Comparison of ENCODE assay signal across 8 cellular contexts in genomic region chr4:88523325-88524129, GRCh38. TPM values are rescaled to one million over a fixed set of nuclear protein-coding genes. Genes with fewer than 3 reads are reported as not detected.
DNase-seq lines count a peak whose midpoint lies in the region; ATAC-seq and TF ChIP-seq lines count a peak whose summit lies in the region.

TSS of gene PYURF (minus strand) at chr4:88523776. CDS start at chr4:88523700, 76 bp downstream.

- H3K4me3 ChIP-seq in BLaER1 (peak within 1 kb of the TSS; percentile 88), coronary artery (peak within 1 kb of the TSS; percentile 87)

- peaks cover 19% of the 10 kb centered on the region for H3K36me3 Mint-ChIP-seq in activated CD4-positive, alpha-beta T cell treated with anti-CD3 and anti-CD28 coated beads, Interleukin-2, amount 10 ng/mL, durations not matched to agents 24 days and 14 days (ENCODE audit: low read depth)

- H3K9me3 ChIP-seq in BLaER1: no peaks in the 10 kb centered on the region

- peaks cover 21% of the 10 kb centered on the region for H3K36me3 ChIP-seq in BLaER1

- ATAC-seq in GM19324 (IDR thresholded peaks at IDR 0.05; ENCODE audit: low FRiP score, unreplicated experiment): peak; percentile 78
- peak; percentile 79 for ATAC-seq in HG03460 (IDR thresholded peaks at IDR 0.05; ENCODE audit: unreplicated experiment)
- ATAC-seq in left colon: peak; percentile 97

- H3K4me1 Mint-ChIP-seq in activated CD4-positive, alpha-beta T cell treated with anti-CD3 and anti-CD28 coated beads, Interleukin-2, amount 10 ng/mL, durations not matched to agents 24 days and 14 days: peaks cover 37% of the 10 kb centered on the region

- peak within 1 kb of the TSS; percentile 81 for H3K4me2 ChIP-seq in BLaER1

- no peaks in the 10 kb centered on the region for H3K27me3 ChIP-seq in BLaER1

- peak within 1 kb of the TSS; percentile 98 for H3K4me3 Mint-ChIP-seq in activated CD4-positive, alpha-beta T cell treated with anti-CD3 and anti-CD28 coated beads, Interleukin-2, amount 10 ng/mL, durations not matched to agents 24 days and 14 days

- H3K27me3 Mint-ChIP-seq in activated CD4-positive, alpha-beta T cell treated with anti-CD3 and anti-CD28 coated beads, Interleukin-2, amount 10 ng/mL, durations not matched to agents 24 days and 14 days: no peaks in the 10 kb centered on the region

- H3K27ac ChIP-seq in BLaER1 (peak within 1 kb of the TSS; percentile 90), coronary artery (peak within 1 kb of the TSS; percentile 86 to 95)

- intact Hi-C loops in activated CD4-positive, alpha-beta T cell treated with anti-CD3 and anti-CD28 coated beads, Interleukin-2, amount 10 ng/mL, durations not matched to agents 24 days and 14 days (cut with micrococcal nuclease): loop anchor here (1.0 to 10.0 kb wide), 6 partner anchors 69 to 771 kb away; partner anchors contain the start of genes HERC3 and PPM1K
- intact Hi-C loops in left colon (cut with DNase I, micrococcal nuclease): no loop called here

- H3K4me1 ChIP-seq in BLaER1: peaks cover 21% of the 10 kb centered on the region

- peak within 1 kb of the TSS; percentile 94 for H3K27ac Mint-ChIP-seq in activated CD4-positive, alpha-beta T cell treated with anti-CD3 and anti-CD28 coated beads, Interleukin-2, amount 10 ng/mL, durations not matched to agents 24 days and 14 days

- peak; percentile 23 for DNase-seq in NCI-H524 treated with DMSO at 0.1 percent for 48 hours (lab: John Stamatoyannopoulos, UW)
- peak; percentile 94 for DNase-seq in activated CD4-positive, alpha-beta T cell treated with anti-CD3 and anti-CD28 coated beads, Interleukin-2, amount 10 ng/mL, durations not matched to agents 24 days and 14 days
- DNase-seq in coronary artery (ENCODE audit: low spot score): peak; percentile 97
- DNase-seq in left colon: peak; percentile 96 to 98
- DNase-seq in stimulated activated CD4-positive, alpha-beta T cell treated with anti-CD3 and anti-CD28 coated beads, Interleukin-1b, Interleukin-23, amount 100 ng/mL, for 48 hours: peak; percentile 84

- TF ChIP-seq CTCF in coronary artery (IDR thresholded peaks at IDR 0.05): no peak

- H4K20me1 ChIP-seq in BLaER1: peaks cover 10% of the 10 kb centered on the region; the same call in 1 of the 2 replicates

- H3K9me3 Mint-ChIP-seq in activated CD4-positive, alpha-beta T cell treated with anti-CD3 and anti-CD28 coated beads, Interleukin-2, amount 10 ng/mL, durations not matched to agents 24 days and 14 days: no peaks in the 10 kb centered on the region

- peak within 1 kb of the TSS; percentile 95 for H3K9ac ChIP-seq in BLaER1

RNA-seq across cellular contexts. Expression of gene PYURF, which starts in this region (rescaled TPM):
- total RNA-seq in activated CD4-positive, alpha-beta T cell treated with anti-CD3 and anti-CD28 coated beads, Interleukin-2, amount 10 ng/mL, durations not matched to agents 24 days and 14 days: 54.6 and 57.0 TPM in 2 replicates
- 10 to 100 TPM; 53.2 to 54.6 TPM for total RNA-seq in left colon

Comparison
In these comparisons a context has a peak if more than half of its experiments do, and no peak if none do; other contexts are left out.
1. Peak in every context shown above with its lines: DNase-seq, ATAC-seq, H3K4me3 ChIP-seq and H3K27ac ChIP-seq.
2. DNase-seq: peak in every context shown above with its lines; median percentile 97 in coronary artery; 97 in left colon; 94 in activated CD4-positive, alpha-beta T cell treated with anti-CD3 and anti-CD28 coated beads, Interleukin-2, amount 10 ng/mL, durations not matched to agents 24 days and 14 days; 84 in stimulated activated CD4-positive, alpha-beta T cell treated with anti-CD3 and anti-CD28 coated beads, Interleukin-1b, Interleukin-23, amount 100 ng/mL, for 48 hours; 23 in NCI-H524 treated with DMSO at 0.1 percent for 48 hours.